29 cellular contexts compared by ENCODE assay signal in the genomic region with DNA sequence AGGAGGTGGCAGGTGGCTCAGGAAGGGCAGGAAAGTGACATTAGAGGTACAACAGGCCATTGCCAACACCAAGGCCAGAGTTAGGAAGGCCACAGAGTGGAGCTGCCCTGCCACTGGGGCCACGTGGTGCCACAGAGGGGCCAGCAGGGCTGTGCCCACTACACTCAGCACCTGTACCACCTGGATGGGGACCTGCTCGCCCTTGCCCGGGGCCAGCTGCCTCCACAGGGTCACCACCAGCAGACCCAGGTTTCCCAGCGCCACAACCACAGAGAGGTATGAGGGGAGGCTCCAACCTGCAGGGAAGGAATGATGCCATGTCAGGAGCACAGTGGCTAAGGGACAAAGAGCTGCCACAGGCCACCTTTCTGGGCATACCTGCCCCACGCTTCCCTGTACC. TPM values are rescaled to one million over a fixed set of nuclear protein-coding genes. Genes with fewer than 3 reads are reported as not detected.
"Had no signal": no experiment of that assay in that cellular context is flagged by ENCODE, and none has a peak within 500 bp of the region (broad histone marks: within the 10 kb centered on the region; RNA-seq: fewer than 3 reads in every experiment).

No MANE protein-coding gene starts in this region.

- H3K4me2 ChIP-seq: SK-N-SH had no signal

- H3K36me3 Mint-ChIP-seq: activated naive CD8-positive, alpha-beta T cell had no signal

- DNase-seq: activated CD4-positive, alpha-beta T cell treated with anti-CD3 and anti-CD28 coated beads, Interleukin-2, amount 10 ng/mL, durations not matched to agents 24 days and 14 days; activated CD4-positive, alpha-beta T cell treated with anti-CD3 and anti-CD28 coated beads, Interleukin-2, amount 50 U/mL, for 4 hours; activated CD8-positive, alpha-beta T cell treated with anti-CD3 and anti-CD28 coated beads, Interleukin-2, amount 10 ng/mL, durations not matched to agents 7 days and 5 days; activated naive CD4-positive, alpha-beta T cell treated with anti-CD3 and anti-CD28 coated beads, Interleukin-2, amount 10 ng/mL, durations not matched to agents 7 days and 5 days; activated naive CD8-positive, alpha-beta T cell treated with anti-CD3 and anti-CD28 coated beads, Interleukin-2, amount 50 U/mL, for 24 hours; activated T-cell treated with anti-CD3 and anti-CD28 coated beads for 4 hours; activated T-cell treated with anti-CD3 and anti-CD28 coated beads, Interleukin-2, amount 50 U/mL, for 4 hours; anterior cingulate cortex; brain microvascular endothelial cell; central memory CD4-positive, alpha-beta T cell; MM.1S; MV-4-11; NCI-H1092; NCI-H1436 treated with DMSO at 0.1 percent for 48 hours; NCI-H1694 treated with DMSO at 0.1 percent for 48 hours; NCI-H2029; NCI-H345; NCI-H524 treated with DMSO at 0.1 percent for 48 hours; SHP77 treated with DMSO at 0.1 percent for 48 hours; SK-N-SH had no signal

- H3K36me3 ChIP-seq: brain microvascular endothelial cell, SJSA1 had no signal

- H3K9me3 Mint-ChIP-seq: activated CD4-positive, alpha-beta T cell treated with anti-CD3 and anti-CD28 coated beads, Interleukin-2, amount 10 ng/mL, durations not matched to agents 24 days and 14 days; activated naive CD4-positive, alpha-beta T cell treated with anti-CD3 and anti-CD28 coated beads, Interleukin-2, amount 10 ng/mL, durations not matched to agents 7 days and 5 days; activated naive CD8-positive, alpha-beta T cell treated with anti-CD3 and anti-CD28 coated beads, Interleukin-2, amount 50 U/mL, for 24 hours; activated T-cell treated with anti-CD3 and anti-CD28 coated beads, Interleukin-2, amount 50 U/mL, for 4 hours; activated T-helper 1 cell treated with anti-CD3 and anti-CD28 coated beads, Interleukin-12 subunit alpha, Interleukin-12 subunit beta, Interleukin-2, Interleukin-4 antibody, amounts not matched to agents 30 ng/mL and 10 ng/mL and 1 ng/mL, durations not matched to agents 14 hours and 24 hours and 36 hours; T-helper 1 cell treated with Interleukin-12 subunit alpha and Interleukin-12 subunit beta and Interleukin-4 antibody, amounts not matched to agents 30 μg/mL and 1 μg/mL, for 36 hours; T-helper 2 cell treated with Interferon-gamma antibody and Interleukin-4, amounts not matched to agents 5 μg/mL and 100 μg/mL, for 36 hours had no signal

- H3K27ac Mint-ChIP-seq: activated CD4-positive, alpha-beta T cell treated with anti-CD3 and anti-CD28 coated beads, Interleukin-2, amount 10 ng/mL, durations not matched to agents 24 days and 14 days; activated CD8-positive, alpha-beta T cell treated with anti-CD3 and anti-CD28 coated beads, Interleukin-2, amount 10 ng/mL, durations not matched to agents 7 days and 5 days; activated naive CD4-positive, alpha-beta T cell treated with anti-CD3 and anti-CD28 coated beads, Interleukin-2, amount 10 ng/mL, durations not matched to agents 7 days and 5 days; activated naive CD8-positive, alpha-beta T cell; activated naive CD8-positive, alpha-beta T cell treated with anti-CD3 and anti-CD28 coated beads, Interleukin-2, amount 50 U/mL, for 24 hours; T-helper 1 cell treated with Interleukin-12 subunit alpha and Interleukin-12 subunit beta and Interleukin-4 antibody, amounts not matched to agents 30 μg/mL and 1 μg/mL, for 36 hours had no signal

- H3K27me3 Mint-ChIP-seq: activated naive CD8-positive, alpha-beta T cell had no signal

- H3K9me3 ChIP-seq: SJSA1, SK-N-SH had no signal

- FAIRE-seq: TTC549 had no signal

- H3K4me3 Mint-ChIP-seq: activated CD4-positive, alpha-beta T cell treated with anti-CD3 and anti-CD28 coated beads, Interleukin-2, amount 10 ng/mL, durations not matched to agents 24 days and 14 days; activated CD8-positive, alpha-beta T cell treated with anti-CD3 and anti-CD28 coated beads, Interleukin-2, amount 10 ng/mL, durations not matched to agents 7 days and 5 days; activated naive CD4-positive, alpha-beta T cell treated with anti-CD3 and anti-CD28 coated beads, Interleukin-2, amount 10 ng/mL, durations not matched to agents 7 days and 5 days; activated naive CD8-positive, alpha-beta T cell; activated naive CD8-positive, alpha-beta T cell treated with anti-CD3 and anti-CD28 coated beads, Interleukin-2, amount 50 U/mL, for 24 hours; activated T-cell treated with anti-CD3 and anti-CD28 coated beads, Interleukin-2, amount 50 U/mL, for 4 hours; activated T-helper 1 cell treated with anti-CD3 and anti-CD28 coated beads, Interleukin-12 subunit alpha, Interleukin-12 subunit beta, Interleukin-2, Interleukin-4 antibody, amounts not matched to agents 30 ng/mL and 10 ng/mL and 1 ng/mL, durations not matched to agents 14 hours and 24 hours and 36 hours; T-helper 1 cell treated with Interleukin-12 subunit alpha and Interleukin-12 subunit beta and Interleukin-4 antibody, amounts not matched to agents 30 μg/mL and 1 μg/mL, for 36 hours; T-helper 2 cell treated with Interferon-gamma antibody and Interleukin-4, amounts not matched to agents 5 μg/mL and 100 μg/mL, for 36 hours had no signal

- H3K4me3 ChIP-seq: SJSA1 had no signal

- H3K27me3 ChIP-seq: brain microvascular endothelial cell had no signal

- H3K9ac ChIP-seq: SK-N-SH had no signal

- ATAC-seq: activated CD8-positive, alpha-beta T cell treated with anti-CD3 and anti-CD28 coated beads, Interleukin-2, amount 10 ng/mL, durations not matched to agents 7 days and 5 days; activated naive CD8-positive, alpha-beta T cell treated with anti-CD3 and anti-CD28 coated beads, Interleukin-2, amount 50 U/mL, for 24 hours; activated T-cell treated with anti-CD3 and anti-CD28 coated beads, Interleukin-2, amount 50 U/mL, for 4 hours; Panc1 had no signal

- H3K27ac ChIP-seq: brain microvascular endothelial cell, SJSA1 had no signal

RNA-seq across cellular contexts. Expression of gene SLC52A1, which starts 1.2 kb away (rescaled TPM):
- total RNA-seq: RPMI7951, SJSA1 had no signal

RNA-seq across cellular contexts. Expression of gene INCA1, which starts 36.7 kb away (rescaled TPM):
- total RNA-seq: NCI-H460 had no signal

RNA-seq across cellular contexts. Expression of gene ZFP3, which starts 44.2 kb away (rescaled TPM):
- total RNA-seq: NCI-H460 had no signal
